ENCODE assay signal across 1 cellular context in the genomic region with DNA sequence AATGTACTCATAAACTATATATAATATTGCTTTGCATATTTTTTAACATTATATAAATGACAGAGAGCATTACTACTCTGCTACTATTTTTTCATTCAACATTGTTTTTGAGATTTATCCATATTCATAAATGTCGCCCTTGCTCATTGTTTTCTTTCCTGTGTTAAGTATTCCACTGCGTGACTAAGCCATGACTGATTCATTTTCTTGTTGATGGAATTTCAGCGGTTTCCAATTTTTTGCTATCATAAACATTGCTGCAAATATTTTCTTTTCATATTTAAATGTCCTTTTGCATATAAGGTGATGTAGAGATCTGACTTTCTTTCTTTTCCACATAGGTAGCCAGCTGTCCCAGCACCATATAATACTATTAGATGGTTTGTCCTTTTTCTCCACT.
TF ChIP-seq lines count a peak whose summit lies in the region.

No MANE protein-coding gene starts in this region.

TF ChIP-seq in WTC11, 78 proteins besides CTCF, POLR2A, EP300 and RAD21 (continued from another document):
- no peak for TF ChIP-seq ELF4 (CRISPR knock-in tag; IDR thresholded peaks at IDR 0.05; ENCODE audit: low read depth)
- TF ChIP-seq STAT6 (CRISPR knock-in tag; conservative IDR thresholded peaks at IDR 0.05; ENCODE audit: low read depth): no peak
- TF ChIP-seq NFATC4 (CRISPR knock-in tag; IDR thresholded peaks at IDR 0.05): no peak
- TF ChIP-seq ZNF423 (CRISPR knock-in tag; IDR thresholded peaks at IDR 0.05): no peak
- no peak for TF ChIP-seq ATF1 (CRISPR knock-in tag; IDR thresholded peaks at IDR 0.05)
